ENCODE assay signal across 19 cellular contexts in genomic region chr10:98193030-98193429, GRCh38. TPM values are rescaled to one million over a fixed set of nuclear protein-coding genes. Genes with fewer than 3 reads are reported as not detected.
DNase-seq lines count a peak whose midpoint lies in the region; ATAC-seq, FAIRE-seq and TF ChIP-seq lines count a peak whose summit lies in the region.
"Had no signal": no experiment of that assay in that cellular context is flagged by ENCODE, and none has a peak within 500 bp of the region (broad histone marks: within the 10 kb centered on the region; RNA-seq: fewer than 3 reads in every experiment).

No MANE protein-coding gene starts in this region.

- no peak overlapping the region for H2BK20ac ChIP-seq in H1 (ENCODE audit: low read length)

- TF ChIP-seq POLR2A in H54 (IDR thresholded peaks at IDR 0.05; ENCODE audit: low read depth, low read length) (no peak), H1 (IDR thresholded peaks at IDR 0.05; ENCODE audit: control extremely low read depth in 1 of 2, low read depth in 2 of 2, low read length in 2 of 2) (no peak)

- H3K4me2 ChIP-seq in H1 (ENCODE audit: insufficient read depth in 1 of 2, low read depth in 2 of 2, low read length in 2 of 2), result no peak overlapping the region
- H3K4me2 ChIP-seq: BLaER1 had no signal

- H3K14ac ChIP-seq in H1 (ENCODE audit: insufficient read length), result no peak overlapping the region

- H3K79me2 ChIP-seq in H1 (ENCODE audit: control insufficient read depth in 1 of 2, insufficient read depth in 2 of 2, low read length in 2 of 2), result no peaks in the 10 kb centered on the region

- no peak overlapping the region for H2BK12ac ChIP-seq in H1 (ENCODE audit: low read depth, low read length)

- no peaks in the 10 kb centered on the region for H3K79me1 ChIP-seq in H1 (ENCODE audit: low read depth, low read length)

- no peak for TF ChIP-seq CTCF in D721Med (IDR thresholded peaks at IDR 0.05; ENCODE audit: insufficient read depth, missing control alignments)
- no peak for TF ChIP-seq CTCF in H1 (IDR thresholded peaks at IDR 0.05; ENCODE audit: control extremely low read depth in 1 of 3, insufficient read depth in 1 of 3, low read depth in 1 of 3, low read length in 3 of 3)
- TF ChIP-seq CTCF in left ventricle myocardium inferior (IDR thresholded peaks at IDR 0.05; ENCODE audit: borderline replicate concordance), result no peak

- DNase-seq in D721Med (ENCODE audit: insufficient read length, low spot score), result no peak
- DNase-seq in H54 (ENCODE audit: insufficient read length, low spot score), result no peak
- no peak for DNase-seq in H1 (ENCODE audit: low read depth in 1 of 2, low spot score in 2 of 2)
- DNase-seq in NCI-H446 (lab: John Stamatoyannopoulos, UW), result no peak
- no peak for DNase-seq in left ventricle myocardium inferior
- DNase-seq in left ventricle myocardium superior, result no peak
- DNase-seq: Caco-2; CD4-positive, CD25-positive, alpha-beta regulatory T cell; CD8-positive, alpha-beta T cell; DMS 273 treated with DMSO at 0.1 percent for 48 hours; DMS79; EL; GDM1; GOT3; H9 had no signal

- H3K9me3 ChIP-seq in H1 (ENCODE audit: insufficient read depth in 2 of 2, low read depth in 1 of 2, low read length in 1 of 2), result no peaks in the 10 kb centered on the region
- peaks cover 12% of the 10 kb centered on the region for H3K9me3 ChIP-seq in left ventricle myocardium inferior (replicated peaks)
- H3K9me3 ChIP-seq: Caco-2 had no signal

- ATAC-seq in left ventricle myocardium superior, result no peak
- ATAC-seq: CD8-positive, alpha-beta T cell; GM12878; HCT116 had no signal

- no peak for TF ChIP-seq EP300 in H1 (IDR thresholded peaks at IDR 0.05; ENCODE audit: borderline replicate concordance in 1 of 2, low read depth in 2 of 2, low read length in 2 of 2)

- no peak overlapping the region for H3K4ac ChIP-seq in H1 (replicated peaks; ENCODE audit: insufficient read length, low read depth, low read length)

- 97% methylated on average over 2 of the region's 2 CpGs; no CpG with 5 or more reads in 1 of the 2 experiments for WGBS in H1 (ENCODE audit: extremely low coverage in 1 of 2, insufficient coverage in 1 of 2, insufficient read length in 1 of 2, insufficient replicate concordance in 2 of 2, low coverage in 1 of 2, low lambda C conversion rate in 2 of 2, missing lambda C conversion rate in 1 of 2), 2 experiments

- no peak overlapping the region for H2BK120ac ChIP-seq in H1 (replicated peaks; ENCODE audit: low read depth, low read length)

- no peak overlapping the region for H3K27ac ChIP-seq in H1 (ENCODE audit: low read depth, low read length)
- no peak overlapping the region for H3K27ac ChIP-seq in left ventricle myocardium inferior (replicated peaks)
- H3K27ac ChIP-seq: BLaER1, C4-2B had no signal

- no peak overlapping the region for H2AFZ ChIP-seq in H1 (ENCODE audit: low read length)

- no peak overlapping the region for H4K91ac ChIP-seq in H1 (replicated peaks; ENCODE audit: insufficient read length, low read length)

- H3K56ac ChIP-seq in H1 (replicated peaks; ENCODE audit: insufficient read length, low read depth, low read length), result no peak overlapping the region

- TF ChIP-seq RAD21 in H1 (IDR thresholded peaks at IDR 0.05 in 1 of 2, conservative IDR thresholded peaks at IDR 0.05 in 1 of 2; ENCODE audit: low read depth in 2 of 2, low read length in 2 of 2), result no peak

- intact Hi-C loops in left ventricle myocardium inferior (cut with micrococcal nuclease), result no loop called here
- intact Hi-C loops in left ventricle myocardium superior (cut with micrococcal nuclease), result no loop called here

- H3K18ac ChIP-seq in H1 (ENCODE audit: extremely low read depth, low read length), result no peak overlapping the region

- FAIRE-seq in D721Med (lab: Jason Lieb, UNC) (peak; percentile 46), H54 (lab: Jason Lieb, UNC) (peak; percentile 15), H1 (lab: Jason Lieb, UNC) (no peak)
- FAIRE-seq: GM12878 had no signal

- H3K9ac ChIP-seq in H1 (replicated peaks in 1 of 4; ENCODE audit: extremely low read depth in 1 of 4, low read depth in 3 of 4, low read length in 3 of 4), result no peak overlapping the region
- H3K9ac ChIP-seq: BLaER1 had no signal

- H3K23ac ChIP-seq in H1 (ENCODE audit: insufficient read length), result no peak overlapping the region

- CTCF ChIA-PET in H1 (lab: Charles Lee; ENCODE audit: partially characterized antibody), result interaction anchor here (0.7 kb wide), 1 partner anchor 23 kb away, joined by 4 read pairs; no protein-coding TSS in a partner anchor

- H3K4me1 ChIP-seq in H1 (replicated peaks in 1 of 4; ENCODE audit: control insufficient read depth in 3 of 4, insufficient read depth in 4 of 4, low read length in 3 of 4) (no peaks in the 10 kb centered on the region), left ventricle myocardium inferior (peaks cover 11% of the 10 kb centered on the region)
- H3K4me1 ChIP-seq: BLaER1, Caco-2 had no signal

- POLR2A ChIA-PET in H1 (lab: Charles Lee; ENCODE audit: partially characterized antibody), result no interaction called here

- H4K8ac ChIP-seq in H1 (ENCODE audit: extremely low read depth, insufficient read depth, low read length), result no peak overlapping the region

- no peaks in the 10 kb centered on the region for H4K20me1 ChIP-seq in H1 (replicated peaks in 1 of 2; ENCODE audit: control insufficient read depth in 1 of 2, insufficient read depth in 2 of 2, low read length in 2 of 2)
- H4K20me1 ChIP-seq: BLaER1 had no signal

- H3K27me3 ChIP-seq in H1 (replicated peaks in 1 of 4; ENCODE audit: control insufficient read depth in 3 of 4, extremely low read depth in 1 of 4, insufficient read depth in 3 of 4, low read length in 3 of 4) (no peaks in the 10 kb centered on the region), left ventricle myocardium inferior (ENCODE audit: low read depth) (no peaks in the 10 kb centered on the region)
- H3K27me3 ChIP-seq: BLaER1 had no signal

- H2BK15ac ChIP-seq in H1 (ENCODE audit: low read length), result no peak overlapping the region

- H4K5ac ChIP-seq in H1 (ENCODE audit: insufficient read length, low read depth, low read length), result no peak overlapping the region

- no peak overlapping the region for H3K4me3 ChIP-seq in H1 (ENCODE audit: extremely low read depth in 1 of 4, insufficient read depth in 2 of 4, low read depth in 3 of 4, low read length in 4 of 4)
- no peak overlapping the region for H3K4me3 ChIP-seq in left ventricle myocardium inferior
- H3K4me3 ChIP-seq: BLaER1, GM12878 had no signal

- H2AK5ac ChIP-seq in H1 (ENCODE audit: low read depth, low read length), result no peak overlapping the region

- no peaks in the 10 kb centered on the region for H3K23me2 ChIP-seq in H1 (ENCODE audit: low read depth, low read length)

- no peak overlapping the region for H2BK5ac ChIP-seq in H1 (ENCODE audit: low read depth, low read length)

- H3K36me3 ChIP-seq in H1 (ENCODE audit: control insufficient read depth in 2 of 4, insufficient read depth in 4 of 4, low read length in 3 of 4), result no peaks in the 10 kb centered on the region; a peak in 1 of 8 replicates
- peaks cover 7% of the 10 kb centered on the region for H3K36me3 ChIP-seq in left ventricle myocardium inferior

TF ChIP-seq in H1, 55 proteins besides CTCF, POLR2A, EP300 and RAD21:
- TF ChIP-seq MAFK (IDR thresholded peaks at IDR 0.05; ENCODE audit: low read depth, low read length) (peak; percentile 33; the same call in 1 of the 2 replicates), CTBP2 (IDR thresholded peaks at IDR 0.05; ENCODE audit: borderline replicate concordance, insufficient read depth, insufficient read length, low read length) (no peak)

RNA-seq across cellular contexts. Expression of gene R3HCC1L, which starts 58.6 kb away (rescaled TPM):
- total RNA-seq in H1 (2021; fragmentation: NEBNext Ultra II Directional; extraction: Animal tissue kit (Norgen Biotek cat#: 25700)), result 13.9 and 16.6 TPM in 2 replicates
- 4.6 and 6.9 TPM in 2 replicates for polyA plus RNA-seq in H1 (2011; rRNA removed)
- 10.4 TPM for polyA plus RNA-seq in H1 (2011; cell fraction: cytosol; rRNA removed)
- polyA plus RNA-seq in H1 (2011; cell fraction: nucleus; rRNA removed), result 4.4 TPM
- 13.7 to 15.7 TPM (median 14.7 TPM) in 4 replicates for polyA plus RNA-seq in H1 (2012, experiment 1 of 2)
- polyA plus RNA-seq in H1 (2012, experiment 2 of 2), result 0.66 TPM
- polyA plus RNA-seq in H1 (2013, experiment 1 of 2), result 12.1 TPM
- 11.9 TPM for polyA plus RNA-seq in H1 (2013, experiment 2 of 2)
- 18.1 and 24.4 TPM in 2 replicates for polyA minus RNA-seq in H1 (2011; rRNA and poly(A)+ RNA removed)
- 11.7 TPM for polyA minus RNA-seq in H1 (2011; cell fraction: cytosol; rRNA and poly(A)+ RNA removed)
- polyA minus RNA-seq in H1 (2011; cell fraction: nucleus; rRNA and poly(A)+ RNA removed), result 24.7 TPM
- total RNA-seq in left ventricle myocardium inferior, result 5.9 TPM
- 4.8 TPM for total RNA-seq in left ventricle myocardium superior
